In the genomic region with DNA sequence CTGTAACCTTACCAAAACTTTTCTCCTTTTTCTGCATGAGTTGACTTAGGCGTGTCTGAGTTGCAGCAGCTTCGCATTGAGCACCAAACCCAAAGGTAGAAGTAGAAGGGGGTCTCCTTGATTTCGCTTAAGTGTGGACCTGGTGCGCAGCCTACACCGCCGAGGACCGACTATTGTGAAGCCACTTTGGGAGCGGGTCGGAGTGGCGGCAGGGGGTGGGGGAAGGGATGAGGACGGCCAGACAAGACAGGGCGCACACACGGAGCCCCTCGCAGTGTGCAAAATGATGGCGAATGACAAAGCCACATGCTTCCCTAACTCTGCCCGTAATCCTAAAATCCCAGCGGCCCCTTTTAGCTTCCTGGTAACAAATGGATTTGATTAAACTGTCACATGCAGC, we compare ENCODE assay signal across 9 cellular contexts. TPM values are rescaled to one million over a fixed set of nuclear protein-coding genes. Genes with fewer than 3 reads are reported as not detected.
DNase-seq lines count a peak whose midpoint lies in the region; ATAC-seq and TF ChIP-seq lines count a peak whose summit lies in the region.
"Had no signal": no experiment of that assay in that cellular context is flagged by ENCODE, and none has a peak within 500 bp of the region (broad histone marks: within the 10 kb centered on the region; RNA-seq: fewer than 3 reads in every experiment).

No MANE protein-coding gene starts in this region.

- ATAC-seq in lung (ENCODE audit: insufficient read depth, low FRiP score) (no peak), GM18870 (IDR thresholded peaks at IDR 0.05; ENCODE audit: unreplicated experiment) (no peak)
- no peak for ATAC-seq in stimulated activated naive CD8-positive, alpha-beta T cell treated with anti-CD3 and anti-CD28 coated beads, Interleukin-15, Interleukin-2, amounts not matched to agents 100 U/mL and 50 U/mL, for 24 hours
- ATAC-seq: T-helper 17 cell had no signal

- H3K27ac ChIP-seq in lung (ENCODE audit: low read depth in 1 of 2, low read length in 1 of 2) = peak overlapping the region in 1 of 2 donors; percentile 80
- peak overlapping the region; percentile 72 for H3K27ac ChIP-seq in temporal lobe (ENCODE audit: low read depth, low read length)

- peaks cover 0 to 3% of the 10 kb centered on the region in 2 donors for H3K4me1 ChIP-seq in lung (ENCODE audit: control insufficient read depth in 2 of 2, insufficient read depth in 2 of 2, low read length in 2 of 2)

- TF ChIP-seq CTCF in lung (IDR thresholded peaks at IDR 0.05; ENCODE audit: control extremely low read depth, extremely low read depth) = no peak

- H3K27me3 ChIP-seq in lung (ENCODE audit: control insufficient read depth, insufficient read depth) = no peaks in the 10 kb centered on the region

- H3K9me3 ChIP-seq in lung (ENCODE audit: control insufficient read depth in 2 of 2, insufficient read depth in 1 of 2, low read length in 1 of 2) = peaks cover 0 to 1% of the 10 kb centered on the region in 2 donors

- peak overlapping the region; percentile 46 for H3K4me3 ChIP-seq in lung

- no peaks in the 10 kb centered on the region for H3K36me3 ChIP-seq in lung (ENCODE audit: control insufficient read depth in 2 of 2, insufficient read depth in 2 of 2, low read length in 2 of 2)

- DNase-seq in NCI-H146 treated with DMSO at 0.1 percent for 48 hours (lab: John Stamatoyannopoulos, UW; ENCODE audit: unreplicated experiment) (peak; percentile 75), ecto neural progenitor cell (ENCODE audit: low spot score) (peak; percentile 73), lung (ENCODE audit: low spot score) (peak; percentile 45), NOMO-1 treated with dmso at 0.1 percent for 144 hours (lab: John Stamatoyannopoulos, UW; ENCODE audit: unreplicated experiment) (no peak)
- DNase-seq in stimulated activated naive CD8-positive, alpha-beta T cell treated with anti-CD3 and anti-CD28 coated beads, Interleukin-15, Interleukin-2, amounts not matched to agents 100 U/mL and 50 U/mL, for 24 hours = no peak
- no peak for DNase-seq in NK-92 treated with Interleukin-12 subunit alpha and Interleukin-12 subunit beta, amount 100 ng/mL, for 24 hours (lab: John Stamatoyannopoulos, UW)
- DNase-seq: T-helper 17 cell had no signal

- 5 to 9% methylated on average over 17 of the region's 17 CpGs for WGBS in lung, 2 donors

RNA-seq across cellular contexts. Expression of a gene that starts 1.1 kb away (rescaled TPM):
- total RNA-seq in lung = 100 to 1,000 TPM; 171 to 176 TPM
- 100 to 1,000 TPM in 1 of 2 donors, 10 to 100 TPM in 1; 54.0 to 103 TPM for polyA plus RNA-seq in lung
- 654 TPM for total RNA-seq in temporal lobe
- total RNA-seq: T-helper 17 cell had no signal

Comparison
In these comparisons a context has a peak if more than half of its experiments do, and no peak if none do; other contexts are left out.
1. DNase-seq: peak in NCI-H146 treated with DMSO at 0.1 percent for 48 hours (single experiment), ecto neural progenitor cell (single experiment) and lung (single experiment); none in NOMO-1 treated with dmso at 0.1 percent for 144 hours (single experiment), stimulated activated naive CD8-positive, alpha-beta T cell treated with anti-CD3 and anti-CD28 coated beads, Interleukin-15, Interleukin-2, amounts not matched to agents 100 U/mL and 50 U/mL, for 24 hours (single experiment) and NK-92 treated with Interleukin-12 subunit alpha and Interleukin-12 subunit beta, amount 100 ng/mL, for 24 hours (single experiment).